30 cellular contexts compared by ENCODE assay signal in genomic region chr4:180261346-180261745, GRCh38.
"Had no signal": no experiment of that assay in that cellular context is flagged by ENCODE, and none has a peak within 500 bp of the region (broad histone marks: within the 10 kb centered on the region; RNA-seq: fewer than 3 reads in every experiment).

No MANE protein-coding gene starts in this region.

- ATAC-seq: heart right ventricle; left lobe of liver; mucosa of descending colon; natural killer cell treated with Interleukin-12 subunit alpha and Interleukin-12 subunit beta and Interleukin-15 and Interleukin-18, amount 100 ng/mL, for 72 hours; psoas muscle; right cardiac atrium; stimulated activated naive B cell treated with anti-CD40 and anti-IgM and Interleukin-4, amounts not matched to agents 10 μg/mL and 1 μg/mL and 100 μg/mL, for 72 hours; upper lobe of right lung had no signal

- DNase-seq: dermis blood vessel endothelial cell; effector memory CD4-positive, alpha-beta T cell; erythroblast; esophagus squamous epithelium; foreskin melanocyte; glutamatergic neuron; heart right ventricle; hippocampal formation; mucosa of descending colon; naive B cell; occipital lobe; ovary; posterior cingulate gyrus; psoas muscle; right cardiac atrium; stimulated activated CD4-positive, alpha-beta T cell treated with anti-CD3 and anti-CD28 coated beads, Interleukin-15, amount 100 ng/mL, for 24 hours; stimulated activated CD4-positive, alpha-beta T cell treated with anti-CD3 and anti-CD28 coated beads, Interleukin-2, amount 100 ng/mL, for 48 hours; stimulated activated naive B cell treated with anti-CD40 and anti-IgM and Interleukin-4, amounts not matched to agents 10 μg/mL and 1 μg/mL and 100 μg/mL, for 72 hours; transverse colon; upper lobe of right lung; uterus had no signal

- H3K27me3 ChIP-seq: esophagus squamous epithelium, heart right ventricle, ovary, suprapubic skin, transverse colon, upper lobe of right lung, uterus had no signal

- H3K4me3 Mint-ChIP-seq: memory B cell; mesothelial cell of epicardium; naive B cell; natural killer cell treated with Interleukin-12 subunit alpha and Interleukin-12 subunit beta and Interleukin-15 and Interleukin-18, amount 100 ng/mL, for 72 hours; stimulated activated naive B cell treated with anti-CD40 and anti-IgM and Interleukin-4, amounts not matched to agents 10 μg/mL and 1 μg/mL and 100 μg/mL, for 72 hours; stimulated activated naive CD8-positive, alpha-beta T cell treated with anti-CD3 and anti-CD28 coated beads, Interleukin-15, Interleukin-2, amounts not matched to agents 100 ng/mL and 50 ng/mL, for 24 hours had no signal

- H3K9me3 Mint-ChIP-seq: mesothelial cell of epicardium; stimulated activated naive B cell treated with anti-CD40 and anti-IgM and Interleukin-4, amounts not matched to agents 10 μg/mL and 1 μg/mL and 100 μg/mL, for 72 hours; stimulated activated naive CD8-positive, alpha-beta T cell treated with anti-CD3 and anti-CD28 coated beads, Interleukin-15, Interleukin-2, amounts not matched to agents 100 ng/mL and 50 ng/mL, for 24 hours had no signal

- H3K27me3 Mint-ChIP-seq: memory B cell; natural killer cell treated with Interleukin-12 subunit alpha and Interleukin-12 subunit beta and Interleukin-15 and Interleukin-18, amount 100 ng/mL, for 72 hours; stimulated activated naive B cell treated with anti-CD40 and anti-IgM and Interleukin-4, amounts not matched to agents 10 μg/mL and 1 μg/mL and 100 μg/mL, for 72 hours; stimulated activated naive CD8-positive, alpha-beta T cell treated with anti-CD3 and anti-CD28 coated beads, Interleukin-15, Interleukin-2, amounts not matched to agents 100 ng/mL and 50 ng/mL, for 24 hours had no signal

- H3K4me1 ChIP-seq: esophagus squamous epithelium, heart right ventricle, psoas muscle, suprapubic skin, transverse colon, upper lobe of right lung, uterus had no signal

- H3K4me1 Mint-ChIP-seq: memory B cell; mesothelial cell of epicardium; naive B cell; stimulated activated naive B cell treated with anti-CD40 and anti-IgM and Interleukin-4, amounts not matched to agents 10 μg/mL and 1 μg/mL and 100 μg/mL, for 72 hours had no signal

- H3K4me3 ChIP-seq: coronary artery, esophagus squamous epithelium, heart right ventricle, lung, mucosa of descending colon, ovary, psoas muscle, skin epidermis, suprapubic skin, transverse colon, upper lobe of right lung, uterus had no signal

- H3K27ac Mint-ChIP-seq: memory B cell; mesothelial cell of epicardium; naive B cell; natural killer cell treated with Interleukin-12 subunit alpha and Interleukin-12 subunit beta and Interleukin-15 and Interleukin-18, amount 100 ng/mL, for 72 hours; stimulated activated naive B cell treated with anti-CD40 and anti-IgM and Interleukin-4, amounts not matched to agents 10 μg/mL and 1 μg/mL and 100 μg/mL, for 72 hours; stimulated activated naive CD8-positive, alpha-beta T cell treated with anti-CD3 and anti-CD28 coated beads, Interleukin-15, Interleukin-2, amounts not matched to agents 100 ng/mL and 50 ng/mL, for 24 hours had no signal

- H3K9me3 ChIP-seq: esophagus squamous epithelium, heart right ventricle, mucosa of descending colon, ovary, psoas muscle, suprapubic skin, transverse colon, upper lobe of right lung, uterus had no signal

- H3K27ac ChIP-seq: coronary artery, esophagus squamous epithelium, heart right ventricle, ovary, psoas muscle, skin epidermis, suprapubic skin, transverse colon, upper lobe of right lung, uterus had no signal

- H3K36me3 ChIP-seq: esophagus squamous epithelium, heart right ventricle, ovary, suprapubic skin, transverse colon, upper lobe of right lung, uterus had no signal

- H3K36me3 Mint-ChIP-seq: memory B cell; naive B cell; natural killer cell treated with Interleukin-12 subunit alpha and Interleukin-12 subunit beta and Interleukin-15 and Interleukin-18, amount 100 ng/mL, for 72 hours; stimulated activated naive B cell treated with anti-CD40 and anti-IgM and Interleukin-4, amounts not matched to agents 10 μg/mL and 1 μg/mL and 100 μg/mL, for 72 hours had no signal
